12 cellular contexts compared by ENCODE assay signal in the genomic region with DNA sequence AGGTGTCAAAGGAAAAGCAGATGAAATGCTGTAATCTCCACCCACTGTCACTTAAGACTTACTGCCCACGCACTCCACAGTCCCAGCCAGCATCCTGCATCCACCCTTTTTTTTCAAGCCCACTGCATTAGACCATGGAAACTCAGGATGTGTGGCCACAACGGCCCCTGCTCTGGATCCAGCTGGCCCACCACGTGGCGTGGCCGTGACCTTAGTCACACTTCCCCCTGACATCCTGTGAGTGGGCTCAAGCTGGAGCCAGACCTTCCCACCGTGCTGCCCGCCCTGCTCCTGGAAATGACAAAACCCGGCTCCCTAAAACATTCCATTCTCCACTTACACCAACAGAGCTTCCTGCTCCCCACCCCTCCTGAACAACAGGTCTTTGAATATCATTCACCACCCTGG.
DNase-seq lines count a peak whose midpoint lies in the region; ATAC-seq and TF ChIP-seq lines count a peak whose summit lies in the region.
"Had no signal": no experiment of that assay in that cellular context is flagged by ENCODE, and none has a peak within 500 bp of the region (broad histone marks: within the 10 kb centered on the region; RNA-seq: fewer than 3 reads in every experiment).

No MANE protein-coding gene starts in this region.

- no peak for DNase-seq in stimulated activated naive CD8-positive, alpha-beta T cell treated with anti-CD3 and anti-CD28 coated beads, Interleukin-15, Interleukin-2, amounts not matched to agents 100 U/mL and 50 U/mL, for 24 hours
- DNase-seq in chondrocyte (ENCODE audit: low spot score) = no peak
- peak; percentile 62 for DNase-seq in left kidney (ENCODE audit: low read depth, low spot score)
- DNase-seq in NCI-H2029 (lab: John Stamatoyannopoulos, UW) = no peak
- no peak for DNase-seq in Peyer's patch
- no peak for DNase-seq in BE2C
- DNase-seq in stimulated activated CD4-positive, alpha-beta T cell treated with anti-CD3 and anti-CD28 coated beads, Interleukin-2, amount 100 ng/mL, for 24 hours = no peak
- DNase-seq: SHP77 treated with DMSO at 0.1 percent for 48 hours had no signal

- no peaks in the 10 kb centered on the region for H3K36me3 ChIP-seq in Peyer's patch
- no peaks in the 10 kb centered on the region for H3K36me3 ChIP-seq in BE2C

- peaks cover 64% of the 10 kb centered on the region for H3K36me3 Mint-ChIP-seq in stimulated activated naive CD8-positive, alpha-beta T cell treated with anti-CD3 and anti-CD28 coated beads, Interleukin-15, Interleukin-2, amounts not matched to agents 100 ng/mL and 50 ng/mL, for 24 hours (ENCODE audit: low read depth)
- peaks cover 3% of the 10 kb centered on the region for H3K36me3 Mint-ChIP-seq in chondrocyte (ENCODE audit: low read depth)

- no peak overlapping the region for H3K4me3 Mint-ChIP-seq in stimulated activated naive CD8-positive, alpha-beta T cell treated with anti-CD3 and anti-CD28 coated beads, Interleukin-15, Interleukin-2, amounts not matched to agents 100 ng/mL and 50 ng/mL, for 24 hours
- H3K4me3 Mint-ChIP-seq in chondrocyte (ENCODE audit: unreplicated experiment) = peak overlapping the region; percentile 40

- H3K9me3 ChIP-seq in Peyer's patch = no peaks in the 10 kb centered on the region
- no peaks in the 10 kb centered on the region for H3K9me3 ChIP-seq in BE2C

- H3K4me3 ChIP-seq in Peyer's patch = no peak overlapping the region
- H3K4me3 ChIP-seq in BE2C (ENCODE audit: low read depth, low read length) = no peak overlapping the region
- H3K4me3 ChIP-seq: coronary artery had no signal

- H3K4me1 ChIP-seq in Peyer's patch (no peaks in the 10 kb centered on the region), BE2C (no peaks in the 10 kb centered on the region)

- TF ChIP-seq POLR2A in Peyer's patch (IDR thresholded peaks at IDR 0.05) = no peak

- H3K27me3 ChIP-seq in Peyer's patch = no peaks in the 10 kb centered on the region
- H3K27me3 ChIP-seq in BE2C = no peaks in the 10 kb centered on the region

- no peaks in the 10 kb centered on the region for H3K9me3 Mint-ChIP-seq in stimulated activated naive CD8-positive, alpha-beta T cell treated with anti-CD3 and anti-CD28 coated beads, Interleukin-15, Interleukin-2, amounts not matched to agents 100 ng/mL and 50 ng/mL, for 24 hours
- peaks cover 25% of the 10 kb centered on the region for H3K9me3 Mint-ChIP-seq in chondrocyte (ENCODE audit: low read depth)

- peak overlapping the region; percentile 79 for H3K27ac Mint-ChIP-seq in stimulated activated naive CD8-positive, alpha-beta T cell treated with anti-CD3 and anti-CD28 coated beads, Interleukin-15, Interleukin-2, amounts not matched to agents 100 ng/mL and 50 ng/mL, for 24 hours
- peak overlapping the region; percentile 68 for H3K27ac Mint-ChIP-seq in chondrocyte (ENCODE audit: unreplicated experiment)

- no peak overlapping the region for H3K27ac ChIP-seq in Peyer's patch
- H3K27ac ChIP-seq: C4-2B, coronary artery, HL-60 had no signal

- ATAC-seq in stimulated activated naive CD8-positive, alpha-beta T cell treated with anti-CD3 and anti-CD28 coated beads, Interleukin-15, Interleukin-2, amounts not matched to agents 100 U/mL and 50 U/mL, for 24 hours = no peak

- peaks cover 68% of the 10 kb centered on the region for H3K4me1 Mint-ChIP-seq in stimulated activated naive CD8-positive, alpha-beta T cell treated with anti-CD3 and anti-CD28 coated beads, Interleukin-15, Interleukin-2, amounts not matched to agents 100 ng/mL and 50 ng/mL, for 24 hours (ENCODE audit: low read depth)
- peaks cover 22% of the 10 kb centered on the region for H3K4me1 Mint-ChIP-seq in chondrocyte (ENCODE audit: low read depth)

- TF ChIP-seq CTCF in chondrocyte (IDR thresholded peaks at IDR 0.05) (no peak), Peyer's patch (IDR thresholded peaks at IDR 0.05) (no peak), BE2C (IDR thresholded peaks at IDR 0.05; ENCODE audit: low read depth, low read length) (no peak)

- H3K27me3 Mint-ChIP-seq in stimulated activated naive CD8-positive, alpha-beta T cell treated with anti-CD3 and anti-CD28 coated beads, Interleukin-15, Interleukin-2, amounts not matched to agents 100 ng/mL and 50 ng/mL, for 24 hours = no peaks in the 10 kb centered on the region
- H3K27me3 Mint-ChIP-seq in chondrocyte (ENCODE audit: low read depth) = no peaks in the 10 kb centered on the region
